In genomic region chr12:70366581-70367267, GRCh38 we compare ENCODE assay signal across 8 cellular contexts. TPM values are rescaled to one million over a fixed set of nuclear protein-coding genes. Genes with fewer than 3 reads are reported as not detected.
A peak's percentile ranks its signal among the peaks of the same experiment; 100 is the strongest.
DNase-seq lines count a peak whose midpoint lies in the region; ATAC-seq and TF ChIP-seq lines count a peak whose summit lies in the region.

No MANE protein-coding gene starts in this region.

- H3K36me3 Mint-ChIP-seq in CD4-positive, CD25-positive, alpha-beta regulatory T cell = no peaks in the 10 kb centered on the region
- no peaks in the 10 kb centered on the region for H3K36me3 Mint-ChIP-seq in activated T-helper 2 cell treated with anti-CD3 and anti-CD28 coated beads, Interferon-gamma antibody, Interleukin-2, Interleukin-4, amounts not matched to agents 10 μg/mL and 5 μg/mL and 100 μg/mL, durations not matched to agents 14 hours and 24 hours and 36 hours (ENCODE audit: low read depth)

- H3K27me3 ChIP-seq in CD4-positive, CD25-positive, alpha-beta regulatory T cell (ENCODE audit: control insufficient read depth, insufficient read depth, low read length) = peaks cover 14% of the 10 kb centered on the region
- no peaks in the 10 kb centered on the region for H3K27me3 ChIP-seq in tibial nerve

- WGBS in tibial nerve, 2 donors = 0 to 1% methylated on average over 20 to 30 of the region's 71 CpGs

- peak; percentile 56 to 86 (median 73) for DNase-seq in CD4-positive, CD25-positive, alpha-beta regulatory T cell
- DNase-seq in RPMI8226 = peak; percentile 62
- peak; percentile 48 for DNase-seq in activated T-helper 2 cell treated with anti-CD3 and anti-CD28 coated beads, Interferon-gamma antibody, Interleukin-2, Interleukin-4, amounts not matched to agents 10 μg/mL and 5 μg/mL and 100 μg/mL, durations not matched to agents 14 hours and 24 hours and 36 hours (ENCODE audit: low spot score)
- peak; percentile 14 for DNase-seq in fibroblast of the aortic adventitia (ENCODE audit: low read depth)
- DNase-seq in nucleus accumbens (lab: John Stamatoyannopoulos, UW) = peak in 47 of 56 donors; percentile 8 to 81 (median 55)
- DNase-seq in tibial nerve (ENCODE audit: low spot score in 2 of 2) = no peak

- H3K4me1 Mint-ChIP-seq in CD4-positive, CD25-positive, alpha-beta regulatory T cell = peaks cover 4 to 33% (median 17%) of the 10 kb centered on the region in 4 donors
- peaks cover 21% of the 10 kb centered on the region for H3K4me1 Mint-ChIP-seq in activated T-helper 2 cell treated with anti-CD3 and anti-CD28 coated beads, Interferon-gamma antibody, Interleukin-2, Interleukin-4, amounts not matched to agents 10 μg/mL and 5 μg/mL and 100 μg/mL, durations not matched to agents 14 hours and 24 hours and 36 hours (ENCODE audit: low read depth)

- no peak for TF ChIP-seq EP300 in tibial nerve (IDR thresholded peaks at IDR 0.05)

- H3K9me3 ChIP-seq in CD4-positive, CD25-positive, alpha-beta regulatory T cell (ENCODE audit: control insufficient read depth in 2 of 2, low read length in 2 of 2) = no peaks in the 10 kb centered on the region
- no peaks in the 10 kb centered on the region for H3K9me3 ChIP-seq in tibial nerve

- H3K27ac ChIP-seq in CD4-positive, CD25-positive, alpha-beta regulatory T cell (ENCODE audit: insufficient read depth, low read length, poor library complexity, severe bottlenecking) = peak overlapping the region; percentile 20
- peak overlapping the region; percentile 60 to 92 (median 81) for H3K27ac ChIP-seq in tibial nerve

- peak overlapping the region; percentile 48 to 95 (median 88) for H3K27ac Mint-ChIP-seq in CD4-positive, CD25-positive, alpha-beta regulatory T cell
- no peak overlapping the region for H3K27ac Mint-ChIP-seq in activated T-helper 2 cell treated with anti-CD3 and anti-CD28 coated beads, Interferon-gamma antibody, Interleukin-2, Interleukin-4, amounts not matched to agents 10 μg/mL and 5 μg/mL and 100 μg/mL, durations not matched to agents 14 hours and 24 hours and 36 hours

- TF ChIP-seq POLR2A in tibial nerve (IDR thresholded peaks at IDR 0.05) = peak in 1 of 2 donors; percentile 10

- intact Hi-C loops in activated T-helper 2 cell treated with anti-CD3 and anti-CD28 coated beads, Interferon-gamma antibody, Interleukin-2, Interleukin-4, amounts not matched to agents 10 μg/mL and 5 μg/mL and 100 μg/mL, durations not matched to agents 14 hours and 24 hours and 36 hours (cut with micrococcal nuclease) = loop anchor here (1.0 to 10.0 kb wide), 3 partner anchors 123 to 1318 kb away; partner anchors contain the start of genes CNOT2, RAB3IP and TMEM19

- TF ChIP-seq CTCF in fibroblast of the aortic adventitia (IDR thresholded peaks at IDR 0.05; ENCODE audit: insufficient read depth, low read length) (no peak), tibial nerve (IDR thresholded peaks at IDR 0.05) (no peak)

- peak; percentile 73 to 76 for ATAC-seq in CD4-positive, CD25-positive, alpha-beta regulatory T cell (ENCODE audit: low read depth in 2 of 2)
- ATAC-seq in GM19397 (IDR thresholded peaks at IDR 0.05; ENCODE audit: unreplicated experiment) (peak; percentile 52), HG03520 (IDR thresholded peaks at IDR 0.05; ENCODE audit: unreplicated experiment) (peak; percentile 41)

- no peaks in the 10 kb centered on the region for H3K9me3 Mint-ChIP-seq in CD4-positive, CD25-positive, alpha-beta regulatory T cell
- no peaks in the 10 kb centered on the region for H3K9me3 Mint-ChIP-seq in activated T-helper 2 cell treated with anti-CD3 and anti-CD28 coated beads, Interferon-gamma antibody, Interleukin-2, Interleukin-4, amounts not matched to agents 10 μg/mL and 5 μg/mL and 100 μg/mL, durations not matched to agents 14 hours and 24 hours and 36 hours

- H3K4me1 ChIP-seq in CD4-positive, CD25-positive, alpha-beta regulatory T cell (ENCODE audit: control insufficient read depth, insufficient read depth, low read length, poor library complexity, severe bottlenecking) = peaks cover 24% of the 10 kb centered on the region
- peaks cover 0 to 13% (median 8%) of the 10 kb centered on the region in 4 donors for H3K4me1 ChIP-seq in tibial nerve

- H3K27me3 Mint-ChIP-seq in CD4-positive, CD25-positive, alpha-beta regulatory T cell = peaks cover 47% of the 10 kb centered on the region
- peaks cover 33% of the 10 kb centered on the region for H3K27me3 Mint-ChIP-seq in activated T-helper 2 cell treated with anti-CD3 and anti-CD28 coated beads, Interferon-gamma antibody, Interleukin-2, Interleukin-4, amounts not matched to agents 10 μg/mL and 5 μg/mL and 100 μg/mL, durations not matched to agents 14 hours and 24 hours and 36 hours (ENCODE audit: low read depth)

- H3K36me3 ChIP-seq in CD4-positive, CD25-positive, alpha-beta regulatory T cell (ENCODE audit: control insufficient read depth, insufficient read depth, low read length) = no peaks in the 10 kb centered on the region
- H3K36me3 ChIP-seq in tibial nerve = peaks cover 0 to 6% (median 0%) of the 10 kb centered on the region in 3 donors

- peak overlapping the region; percentile 68 for H3K4me3 ChIP-seq in CD4-positive, CD25-positive, alpha-beta regulatory T cell (ENCODE audit: low read depth, low read length)
- H3K4me3 ChIP-seq in fibroblast of the aortic adventitia (ENCODE audit: low read depth, low read length) = peak overlapping the region; percentile 67
- peak overlapping the region; percentile 41 to 90 (median 80) for H3K4me3 ChIP-seq in tibial nerve

- peak overlapping the region; percentile 93 to 99 (median 96) for H3K4me3 Mint-ChIP-seq in CD4-positive, CD25-positive, alpha-beta regulatory T cell
- peak overlapping the region; percentile 87 for H3K4me3 Mint-ChIP-seq in activated T-helper 2 cell treated with anti-CD3 and anti-CD28 coated beads, Interferon-gamma antibody, Interleukin-2, Interleukin-4, amounts not matched to agents 10 μg/mL and 5 μg/mL and 100 μg/mL, durations not matched to agents 14 hours and 24 hours and 36 hours (ENCODE audit: low read depth)

RNA-seq across cellular contexts. Expression of gene KCNMB4, which starts 0.6 kb away (rescaled TPM):
- total RNA-seq in CD4-positive, CD25-positive, alpha-beta regulatory T cell = 1.8 TPM
- under 1 TPM; 0.06 to 0.63 (median 0.49) TPM for polyA plus RNA-seq in CD4-positive, CD25-positive, alpha-beta regulatory T cell
- total RNA-seq in activated T-helper 2 cell treated with anti-CD3 and anti-CD28 coated beads, Interferon-gamma antibody, Interleukin-2, Interleukin-4, amounts not matched to agents 10 μg/mL and 5 μg/mL and 100 μg/mL, durations not matched to agents 14 hours and 24 hours and 36 hours = 0.37 and 0.55 TPM in 2 replicates
- total RNA-seq in fibroblast of the aortic adventitia (ENCODE audit: low replicate concordance) = 2.0 TPM in 2 replicates
- 10 to 100 TPM; 13.8 to 38.5 (median 25.4) TPM for total RNA-seq in tibial nerve

Comparison
In these comparisons a context has a peak if more than half of its experiments do, and no peak if none do; other contexts are left out.
1. DNase-seq: peak in CD4-positive, CD25-positive, alpha-beta regulatory T cell (3 of 3), RPMI8226 (single experiment), activated T-helper 2 cell treated with anti-CD3 and anti-CD28 coated beads, Interferon-gamma antibody, Interleukin-2, Interleukin-4, amounts not matched to agents 10 μg/mL and 5 μg/mL and 100 μg/mL, durations not matched to agents 14 hours and 24 hours and 36 hours (single experiment), fibroblast of the aortic adventitia (single experiment) and nucleus accumbens (47 of 56); none in tibial nerve (0 of 2).
2. Peak in every context shown above with its lines, with median percentiles within 50 percentile points of each other: ATAC-seq and H3K4me3 ChIP-seq.